Comparison of ENCODE assay signal across 11 cellular contexts in genomic region chr13:46369506-46370268, GRCh38. TPM values are rescaled to one million over a fixed set of nuclear protein-coding genes. Genes with fewer than 3 reads are reported as not detected.
DNase-seq lines count a peak whose midpoint lies in the region; ATAC-seq and TF ChIP-seq lines count a peak whose summit lies in the region.
"Had no signal": no experiment of that assay in that cellular context is flagged by ENCODE, and none has a peak within 500 bp of the region (broad histone marks: within the 10 kb centered on the region; RNA-seq: fewer than 3 reads in every experiment).

No MANE protein-coding gene starts in this region.

- no peaks in the 10 kb centered on the region for H4K20me1 ChIP-seq in KMS-11 (ENCODE audit: insufficient read depth)
- no peaks in the 10 kb centered on the region for H4K20me1 ChIP-seq in hepatocyte (ENCODE audit: insufficient read depth, poor library complexity, severe bottlenecking)

- no peaks in the 10 kb centered on the region for H3K9me2 ChIP-seq in hepatocyte (replicated peaks; ENCODE audit: insufficient read depth)

- H3K79me2 ChIP-seq in KMS-11 (ENCODE audit: insufficient read depth, low read depth) (no peaks in the 10 kb centered on the region), hepatocyte (no peaks in the 10 kb centered on the region)

- H3K9me3 Mint-ChIP-seq in activated CD4-positive, alpha-beta memory T cell treated with anti-CD3 and anti-CD28 coated beads, Interleukin-2, amount 10 ng/mL, durations not matched to agents 7 days and 5 days, result no peaks in the 10 kb centered on the region

- TF ChIP-seq CTCF in AG04450 (IDR thresholded peaks at IDR 0.05; ENCODE audit: low read depth, low read length) (no peak), KMS-11 (conservative IDR thresholded peaks at IDR 0.05; ENCODE audit: low read depth, low read length) (no peak), hepatocyte (IDR thresholded peaks at IDR 0.05; ENCODE audit: poor library complexity) (no peak)

- peaks cover 2% of the 10 kb centered on the region for H3K27me3 Mint-ChIP-seq in activated CD4-positive, alpha-beta memory T cell treated with anti-CD3 and anti-CD28 coated beads, Interleukin-2, amount 10 ng/mL, durations not matched to agents 7 days and 5 days

- POLR2A ChIA-PET in AG04450 (lab: Yijun Ruan, JAX), result interaction anchor here (1.0 to 1.1 kb wide), 2 partner anchors 10 to 15 kb away, joined by 3 to 4 read pairs; no protein-coding TSS in a partner anchor
- POLR2A ChIA-PET in activated CD4-positive, alpha-beta memory T cell treated with anti-CD3 and anti-CD28 coated beads, Interleukin-2, amount 10 ng/mL, durations not matched to agents 7 days and 5 days (lab: Charles Lee), result no interaction called here

- peak; percentile 43 for DNase-seq in AG04450 (ENCODE audit: low read depth, low spot score)
- peak; percentile 27 for DNase-seq in hepatocyte (ENCODE audit: low spot score)
- no peak for DNase-seq in activated CD4-positive, alpha-beta memory T cell treated with anti-CD3 and anti-CD28 coated beads, Interleukin-2, amount 10 ng/mL, durations not matched to agents 7 days and 5 days
- no peak for DNase-seq in NCI-H2081 (lab: John Stamatoyannopoulos, UW)
- DNase-seq in ecto neural progenitor cell (ENCODE audit: low spot score), result no peak
- no peak for DNase-seq in foreskin melanocyte
- DNase-seq: DMS79 treated with DMSO at 0.1 percent for 48 hours, left ventricle myocardium inferior, NCI-H1048 had no signal

- no peaks in the 10 kb centered on the region for H3K4me1 Mint-ChIP-seq in activated CD4-positive, alpha-beta memory T cell treated with anti-CD3 and anti-CD28 coated beads, Interleukin-2, amount 10 ng/mL, durations not matched to agents 7 days and 5 days

- H3K9me3 ChIP-seq in AG04450 (ENCODE audit: control insufficient read depth, insufficient read depth, low read length) (no peaks in the 10 kb centered on the region), hepatocyte (ENCODE audit: low read depth) (no peaks in the 10 kb centered on the region)
- H3K9me3 ChIP-seq: left ventricle myocardium inferior had no signal

- H3K4me3 ChIP-seq in AG04450 (ENCODE audit: low read depth, low read length), result no peak overlapping the region
- no peak overlapping the region for H3K4me3 ChIP-seq in KMS-11 (IDR thresholded peaks at IDR 0.05; ENCODE audit: insufficient read depth, low read depth, low read length)
- H3K4me3 ChIP-seq in hepatocyte, result no peak overlapping the region
- H3K4me3 ChIP-seq: left ventricle myocardium inferior had no signal

- H2AFZ ChIP-seq in KMS-11 (ENCODE audit: low read depth), result peak overlapping the region; percentile 38
- H2AFZ ChIP-seq in hepatocyte, result peak overlapping the region; percentile 44

- peaks cover 7% of the 10 kb centered on the region for H3K27me3 ChIP-seq in AG04450 (ENCODE audit: control insufficient read depth, insufficient read depth, low read length)
- no peaks in the 10 kb centered on the region for H3K27me3 ChIP-seq in KMS-11 (ENCODE audit: insufficient read depth, low read depth)
- H3K27me3 ChIP-seq in hepatocyte, result no peaks in the 10 kb centered on the region

- H3K4me1 ChIP-seq in KMS-11 (ENCODE audit: low read depth, poor library complexity, severe bottlenecking), result peaks cover 25% of the 10 kb centered on the region
- H3K4me1 ChIP-seq in hepatocyte (ENCODE audit: insufficient read depth), result peaks cover 15% of the 10 kb centered on the region
- H3K4me1 ChIP-seq: left ventricle myocardium inferior had no signal

- no peak overlapping the region for H3K9ac ChIP-seq in KMS-11

- 55% methylated on average over 4 of the region's 4 CpGs for WGBS in hepatocyte (ENCODE audit: low lambda C conversion rate, missing lambda C conversion rate)

- CTCF ChIA-PET in AG04450 (lab: Charles Lee), result no interaction called here
- CTCF ChIA-PET in activated CD4-positive, alpha-beta memory T cell treated with anti-CD3 and anti-CD28 coated beads, Interleukin-2, amount 10 ng/mL, durations not matched to agents 7 days and 5 days (lab: Charles Lee), result interaction anchor here (0.5 kb wide), 1 partner anchor 682 kb away, joined by 3 read pairs; no protein-coding TSS in a partner anchor

- H3K27ac ChIP-seq in AG04450 (ENCODE audit: low read depth, low read length) (peak overlapping the region; percentile 22), KMS-11 (peak overlapping the region; percentile 62; the same call in 1 of the 2 replicates), hepatocyte (peak overlapping the region; percentile 54)
- H3K27ac ChIP-seq: left ventricle myocardium inferior had no signal

- H3K27ac Mint-ChIP-seq in activated CD4-positive, alpha-beta memory T cell treated with anti-CD3 and anti-CD28 coated beads, Interleukin-2, amount 10 ng/mL, durations not matched to agents 7 days and 5 days, result no peak overlapping the region

- H3K4me3 Mint-ChIP-seq in activated CD4-positive, alpha-beta memory T cell treated with anti-CD3 and anti-CD28 coated beads, Interleukin-2, amount 10 ng/mL, durations not matched to agents 7 days and 5 days, result no peak overlapping the region

- H3K36me3 Mint-ChIP-seq in activated CD4-positive, alpha-beta memory T cell treated with anti-CD3 and anti-CD28 coated beads, Interleukin-2, amount 10 ng/mL, durations not matched to agents 7 days and 5 days (ENCODE audit: low read depth), result no peaks in the 10 kb centered on the region

- H3K36me3 ChIP-seq in KMS-11 (ENCODE audit: insufficient read depth), result no peaks in the 10 kb centered on the region
- no peaks in the 10 kb centered on the region for H3K36me3 ChIP-seq in hepatocyte (replicated peaks; ENCODE audit: insufficient read depth, low read depth)
- H3K36me3 ChIP-seq: left ventricle myocardium inferior had no signal

- peak overlapping the region; percentile 59 for H3K4me2 ChIP-seq in KMS-11
- peak overlapping the region; percentile 53 for H3K4me2 ChIP-seq in hepatocyte

- ATAC-seq in GM19468 (IDR thresholded peaks at IDR 0.05; ENCODE audit: extremely low read depth, unreplicated experiment), result peak; percentile 37

RNA-seq across cellular contexts. Expression of gene RUBCNL, which starts 17.4 kb away (rescaled TPM):
- polyA plus RNA-seq in AG04450 (2011; rRNA removed), result not detected in 2 replicates
- not detected in 2 replicates for polyA minus RNA-seq in AG04450 (2011; rRNA and poly(A)+ RNA removed)
- 0.24 and 1.0 TPM in 2 replicates for total RNA-seq in hepatocyte
- 0.44 and 0.63 TPM in 2 replicates for polyA plus RNA-seq in hepatocyte
- total RNA-seq in activated CD4-positive, alpha-beta memory T cell treated with anti-CD3 and anti-CD28 coated beads, Interleukin-2, amount 10 ng/mL, durations not matched to agents 7 days and 5 days, result not detected

Comparison
In these comparisons a context has a peak if more than half of its experiments do, and no peak if none do; other contexts are left out.
1. DNase-seq: peak in AG04450 (single experiment) and hepatocyte (single experiment); none in activated CD4-positive, alpha-beta memory T cell treated with anti-CD3 and anti-CD28 coated beads, Interleukin-2, amount 10 ng/mL, durations not matched to agents 7 days and 5 days (single experiment), NCI-H2081 (0 of 2), ecto neural progenitor cell (single experiment) and foreskin melanocyte (single experiment).
2. Peak in every context shown above with its lines, with median percentiles within 50 percentile points of each other: H3K27ac ChIP-seq.